ENCODE assay signal across 29 cellular contexts in the genomic region with DNA sequence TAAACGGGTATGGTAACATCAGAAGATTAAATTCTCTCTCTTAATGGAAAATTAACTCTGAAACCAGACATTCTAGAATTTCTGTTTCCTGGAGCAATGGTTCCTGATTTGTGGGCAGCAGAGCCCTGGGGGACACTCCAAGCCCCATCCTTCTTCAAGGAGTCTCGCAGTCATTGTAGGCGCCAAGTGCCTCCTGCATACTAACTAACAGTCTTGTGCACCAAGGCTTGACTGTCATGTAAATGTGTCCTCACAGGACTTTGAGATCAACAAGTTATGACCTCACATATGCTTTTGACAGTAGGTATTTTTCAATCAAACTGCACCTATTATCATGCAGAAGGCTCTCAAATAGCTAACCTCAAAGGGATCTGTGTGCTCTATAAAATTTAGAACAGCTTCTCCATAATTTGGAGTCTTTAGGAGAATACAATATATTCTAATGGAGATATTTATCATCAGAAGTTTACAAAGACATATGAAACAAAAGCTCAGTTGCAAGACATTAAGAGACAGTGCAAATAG.
"Had no signal": no experiment of that assay in that cellular context is flagged by ENCODE, and none has a peak within 500 bp of the region (broad histone marks: within the 10 kb centered on the region; RNA-seq: fewer than 3 reads in every experiment).

No MANE protein-coding gene starts in this region.

- H3K36me3 ChIP-seq: stomach, suprapubic skin, thoracic aorta, thyroid gland, tibial artery, tibial nerve, transverse colon, upper lobe of left lung, upper lobe of right lung, uterus, vagina had no signal

- H3K36me3 Mint-ChIP-seq: stimulated activated effector memory CD8-positive, alpha-beta T cell treated with anti-CD3 and anti-CD28 coated beads, Interleukin-12 subunit alpha, Interleukin-12 subunit beta, amount 100 ng/mL, for 72 hours; stimulated activated memory B cell treated with anti-CD40 and anti-IgM and Interleukin-4, amounts not matched to agents 10 μg/mL and 1 μg/mL and 100 μg/mL, for 72 hours; stimulated activated naive B cell treated with anti-CD40 and anti-IgM and Interleukin-4, amounts not matched to agents 10 μg/mL and 1 μg/mL and 100 μg/mL, for 72 hours; type B pancreatic cell had no signal

- ATAC-seq: stimulated activated effector memory CD8-positive, alpha-beta T cell treated with anti-CD3 and anti-CD28 coated beads, Interleukin-12 subunit alpha, Interleukin-12 subunit beta, amount 100 ng/mL, for 72 hours; stimulated activated memory B cell treated with anti-CD40 and anti-IgM and Interleukin-4, amounts not matched to agents 10 μg/mL and 1 μg/mL and 100 μg/mL, for 72 hours; stimulated activated naive B cell treated with anti-CD40 and anti-IgM and Interleukin-4, amounts not matched to agents 10 μg/mL and 1 μg/mL and 100 μg/mL, for 72 hours; stimulated activated naive CD8-positive, alpha-beta T cell treated with anti-CD3 and anti-CD28 coated beads, Interleukin-15, amount 100 ng/mL, for 72 hours; stimulated activated naive CD8-positive, alpha-beta T cell treated with anti-CD3 and anti-CD28 coated beads, Interleukin-15, Interleukin-2, amounts not matched to agents 100 U/mL and 50 U/mL, for 24 hours; upper lobe of right lung had no signal

- H3K27me3 Mint-ChIP-seq: stimulated activated memory B cell treated with anti-CD40 and anti-IgM and Interleukin-4, amounts not matched to agents 10 μg/mL and 1 μg/mL and 100 μg/mL, for 72 hours; stimulated activated naive CD8-positive, alpha-beta T cell treated with anti-CD3 and anti-CD28 coated beads, Interleukin-15, amount 100 ng/mL, for 72 hours; stimulated activated naive CD8-positive, alpha-beta T cell treated with anti-CD3 and anti-CD28 coated beads, Interleukin-15, Interleukin-2, amounts not matched to agents 100 ng/mL and 50 ng/mL, for 24 hours; type B pancreatic cell had no signal

- H3K27me3 ChIP-seq: stomach, suprapubic skin, testis, thyroid gland, tibial artery, tibial nerve, transverse colon, upper lobe of left lung, upper lobe of right lung, uterus, vagina had no signal

- H3K4me3 Mint-ChIP-seq: stimulated activated effector memory CD8-positive, alpha-beta T cell treated with anti-CD3 and anti-CD28 coated beads, Interleukin-12 subunit alpha, Interleukin-12 subunit beta, amount 100 ng/mL, for 72 hours; stimulated activated memory B cell treated with anti-CD40 and anti-IgM and Interleukin-4, amounts not matched to agents 10 μg/mL and 1 μg/mL and 100 μg/mL, for 72 hours; stimulated activated naive B cell treated with anti-CD40 and anti-IgM and Interleukin-4, amounts not matched to agents 10 μg/mL and 1 μg/mL and 100 μg/mL, for 72 hours; stimulated activated naive CD8-positive, alpha-beta T cell treated with anti-CD3 and anti-CD28 coated beads, Interleukin-15, amount 100 ng/mL, for 72 hours; stimulated activated naive CD8-positive, alpha-beta T cell treated with anti-CD3 and anti-CD28 coated beads, Interleukin-15, Interleukin-2, amounts not matched to agents 100 ng/mL and 50 ng/mL, for 24 hours; type B pancreatic cell had no signal

- H3K9me3 Mint-ChIP-seq: stimulated activated effector memory CD8-positive, alpha-beta T cell treated with anti-CD3 and anti-CD28 coated beads, Interleukin-12 subunit alpha, Interleukin-12 subunit beta, amount 100 ng/mL, for 72 hours; stimulated activated memory B cell treated with anti-CD40 and anti-IgM and Interleukin-4, amounts not matched to agents 10 μg/mL and 1 μg/mL and 100 μg/mL, for 72 hours; stimulated activated naive B cell treated with anti-CD40 and anti-IgM and Interleukin-4, amounts not matched to agents 10 μg/mL and 1 μg/mL and 100 μg/mL, for 72 hours; stimulated activated naive CD8-positive, alpha-beta T cell treated with anti-CD3 and anti-CD28 coated beads, Interleukin-15, amount 100 ng/mL, for 72 hours; stimulated activated naive CD8-positive, alpha-beta T cell treated with anti-CD3 and anti-CD28 coated beads, Interleukin-15, Interleukin-2, amounts not matched to agents 100 ng/mL and 50 ng/mL, for 24 hours had no signal

- H3K4me3 ChIP-seq: stomach, suprapubic skin, testis, thoracic aorta, thyroid gland, tibial artery, tibial nerve, transverse colon, upper lobe of left lung, upper lobe of right lung, uterus, vagina had no signal

- H3K27ac Mint-ChIP-seq: stimulated activated effector memory CD8-positive, alpha-beta T cell treated with anti-CD3 and anti-CD28 coated beads, Interleukin-12 subunit alpha, Interleukin-12 subunit beta, amount 100 ng/mL, for 72 hours; stimulated activated memory B cell treated with anti-CD40 and anti-IgM and Interleukin-4, amounts not matched to agents 10 μg/mL and 1 μg/mL and 100 μg/mL, for 72 hours; stimulated activated naive B cell treated with anti-CD40 and anti-IgM and Interleukin-4, amounts not matched to agents 10 μg/mL and 1 μg/mL and 100 μg/mL, for 72 hours; stimulated activated naive CD8-positive, alpha-beta T cell treated with anti-CD3 and anti-CD28 coated beads, Interleukin-15, amount 100 ng/mL, for 72 hours; stimulated activated naive CD8-positive, alpha-beta T cell treated with anti-CD3 and anti-CD28 coated beads, Interleukin-15, Interleukin-2, amounts not matched to agents 100 ng/mL and 50 ng/mL, for 24 hours; type B pancreatic cell had no signal

- H3K4me1 ChIP-seq: stomach, suprapubic skin, testis, thyroid gland, tibial artery, tibial nerve, transverse colon, upper lobe of left lung, upper lobe of right lung, uterus, vagina had no signal

- FAIRE-seq: urothelium cell line had no signal

- H3K4me1 Mint-ChIP-seq: stimulated activated effector memory CD8-positive, alpha-beta T cell treated with anti-CD3 and anti-CD28 coated beads, Interleukin-12 subunit alpha, Interleukin-12 subunit beta, amount 100 ng/mL, for 72 hours; stimulated activated memory B cell treated with anti-CD40 and anti-IgM and Interleukin-4, amounts not matched to agents 10 μg/mL and 1 μg/mL and 100 μg/mL, for 72 hours; stimulated activated naive B cell treated with anti-CD40 and anti-IgM and Interleukin-4, amounts not matched to agents 10 μg/mL and 1 μg/mL and 100 μg/mL, for 72 hours; stimulated activated naive CD8-positive, alpha-beta T cell treated with anti-CD3 and anti-CD28 coated beads, Interleukin-15, amount 100 ng/mL, for 72 hours had no signal

- DNase-seq: stimulated activated CD4-positive, alpha-beta T cell treated with anti-CD3 and anti-CD28 coated beads, Interleukin-2, amount 100 ng/mL, for 48 hours; stimulated activated CD4-positive, alpha-beta T cell treated with anti-CD3 and anti-CD28 coated beads, Interleukin-4, amount 100 ng/mL, for 1 hour; stimulated activated CD4-positive, alpha-beta T cell treated with anti-CD3 and anti-CD28 coated beads, Interleukin-4, amount 100 ng/mL, for 24 hours; stimulated activated CD4-positive, alpha-beta T cell treated with anti-CD3 and anti-CD28 coated beads, Interleukin-4, amount 100 ng/mL, for 4 hours; stimulated activated CD8-positive, alpha-beta memory T cell treated with anti-CD3 and anti-CD28 coated beads, Interleukin-4, amount 100 ng/mL, for 48 hours; stimulated activated naive B cell treated with anti-CD40 and anti-IgM and Interleukin-4, amounts not matched to agents 10 μg/mL and 1 μg/mL and 100 μg/mL, for 72 hours; stimulated activated naive CD4-positive, alpha-beta T cell; stimulated activated naive CD4-positive, alpha-beta T cell treated with Interleukin-2 at 50 U/mL for 16 hours; stimulated activated naive CD8-positive, alpha-beta T cell treated with anti-CD3 and anti-CD28 coated beads, Interleukin-15, amount 100 ng/mL, for 72 hours; stimulated activated naive CD8-positive, alpha-beta T cell treated with anti-CD3 and anti-CD28 coated beads, Interleukin-15, Interleukin-2, amounts not matched to agents 100 U/mL and 50 U/mL, for 24 hours; stomach; substantia nigra; testis; thyroid gland; tibial artery; transverse colon; trophoblast cell; upper lobe of left lung; upper lobe of right lung; uterus had no signal

- H3K27ac ChIP-seq: stomach, suprapubic skin, testis, thoracic aorta, thyroid gland, tibial artery, tibial nerve, transverse colon, upper lobe of left lung, upper lobe of right lung, uterus, vagina had no signal

- H3K9me3 ChIP-seq: stomach, suprapubic skin, testis, thoracic aorta, thyroid gland, tibial artery, tibial nerve, transverse colon, upper lobe of left lung, upper lobe of right lung, uterus, vagina had no signal
